ENCODE assay signal across 8 cellular contexts in the genomic region with DNA sequence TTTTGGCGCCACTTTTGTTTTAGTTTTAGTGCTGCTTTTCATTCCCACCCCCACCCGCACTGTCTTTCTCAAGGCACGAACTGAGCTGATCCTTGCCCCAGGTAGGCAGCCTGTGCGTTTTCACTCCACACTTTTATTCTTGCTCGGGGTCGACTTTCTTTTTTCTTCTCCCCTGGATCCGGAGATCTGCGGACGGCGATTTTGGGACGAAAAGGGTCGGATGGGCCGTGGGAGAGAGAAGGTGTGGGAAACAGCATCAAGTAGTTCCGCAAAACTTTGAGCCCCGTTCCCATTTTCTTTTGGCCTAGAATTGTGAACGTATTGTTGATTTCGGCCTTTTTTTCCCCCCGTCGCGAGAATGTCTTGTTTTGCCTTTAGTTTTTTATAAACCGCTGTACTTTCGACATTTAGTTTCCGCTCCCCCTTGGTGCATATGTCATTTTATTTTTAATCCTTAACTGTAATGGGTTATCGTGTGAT. TPM values are rescaled to one million over a fixed set of nuclear protein-coding genes. Genes with fewer than 3 reads are reported as not detected.
A peak's percentile ranks its signal among the peaks of the same experiment; 100 is the strongest.
DNase-seq lines count a peak whose midpoint lies in the region; ATAC-seq and TF ChIP-seq lines count a peak whose summit lies in the region.

No MANE protein-coding gene starts in this region.

- H3K9me3 ChIP-seq in cardiac muscle cell (ENCODE audit: low read depth) = no peaks in the 10 kb centered on the region
- no peaks in the 10 kb centered on the region for H3K9me3 ChIP-seq in SU-DHL-6 (ENCODE audit: insufficient read depth, low read length)
- no peaks in the 10 kb centered on the region for H3K9me3 ChIP-seq in esophagus squamous epithelium
- H3K9me3 ChIP-seq in parathyroid adenoma (ENCODE audit: control insufficient read depth, low read length) = no peaks in the 10 kb centered on the region

- H2AFZ ChIP-seq in SU-DHL-6 (ENCODE audit: low read depth, low read length, severe bottlenecking) (no peak overlapping the region), parathyroid adenoma (peak overlapping the region; percentile 92)

- H4K20me1 ChIP-seq in SU-DHL-6 (ENCODE audit: low read depth, low read length) = peaks cover 8% of the 10 kb centered on the region; the same call in 1 of the 2 replicates

- peaks cover 10% of the 10 kb centered on the region; the same call in 1 of the 2 replicates for H3F3A ChIP-seq in SU-DHL-6 (ENCODE audit: insufficient read depth)

- H3K4me1 ChIP-seq in cardiac muscle cell (ENCODE audit: low read depth) = peaks cover 13% of the 10 kb centered on the region
- H3K4me1 ChIP-seq in esophagus squamous epithelium = peaks cover 0 to 34% (median 0%) of the 10 kb centered on the region in 3 donors
- H3K4me1 ChIP-seq in parathyroid adenoma = no peaks in the 10 kb centered on the region

- DNase-seq in cardiac muscle cell (ENCODE audit: low read depth in 1 of 2, low spot score in 1 of 2) (peak in 1 of 2 donors; percentile 7), Right ventricle myocardium inferior (ENCODE audit: missing footprints) (no peak), esophagus squamous epithelium (lab: John Stamatoyannopoulos, UW) (no peak), NCI-H2081 (lab: John Stamatoyannopoulos, UW) (no peak), NCI-H524 (lab: John Stamatoyannopoulos, UW) (no peak), GM13976 (ENCODE audit: low spot score) (no peak)

- peak overlapping the region; percentile 100 for H3K27ac ChIP-seq in cardiac muscle cell
- H3K27ac ChIP-seq in SU-DHL-6 (ENCODE audit: low read depth, low read length) = peak overlapping the region; percentile 93
- peak overlapping the region; percentile 96 to 99 (median 98) for H3K27ac ChIP-seq in esophagus squamous epithelium
- peak overlapping the region; percentile 99 for H3K27ac ChIP-seq in parathyroid adenoma

- no peak for ATAC-seq in Right ventricle myocardium inferior

- no peaks in the 10 kb centered on the region for H3K36me3 ChIP-seq in cardiac muscle cell
- no peaks in the 10 kb centered on the region for H3K36me3 ChIP-seq in SU-DHL-6 (ENCODE audit: low read length)
- H3K36me3 ChIP-seq in esophagus squamous epithelium = no peaks in the 10 kb centered on the region
- H3K36me3 ChIP-seq in parathyroid adenoma (ENCODE audit: control insufficient read depth, insufficient read depth, low read length) = no peaks in the 10 kb centered on the region

- H3K79me2 ChIP-seq in SU-DHL-6 (ENCODE audit: insufficient read depth, low read length) = peaks cover 64% of the 10 kb centered on the region
- peaks cover 15% of the 10 kb centered on the region for H3K79me2 ChIP-seq in parathyroid adenoma

- no peak for TF ChIP-seq POLR2A in esophagus squamous epithelium (IDR thresholded peaks at IDR 0.05)

- in situ Hi-C loops in GM13976 (cut with MboI; ENCODE audit: low sequenced_read_pairs, unreplicated experiment) = no loop called here

- WGBS in esophagus squamous epithelium, 2 donors = 0 to 35% methylated on average over 14 to 24 of the region's 24 CpGs

- H3K27me3 ChIP-seq in cardiac muscle cell = no peaks in the 10 kb centered on the region
- no peaks in the 10 kb centered on the region for H3K27me3 ChIP-seq in SU-DHL-6 (ENCODE audit: low read length)
- no peaks in the 10 kb centered on the region for H3K27me3 ChIP-seq in esophagus squamous epithelium
- no peaks in the 10 kb centered on the region for H3K27me3 ChIP-seq in parathyroid adenoma (ENCODE audit: control insufficient read depth, insufficient read depth, low read length)

- H3K9me2 ChIP-seq in SU-DHL-6 (replicated peaks; ENCODE audit: insufficient read depth, low read length) = no peaks in the 10 kb centered on the region

- intact Hi-C loops in Right ventricle myocardium inferior (cut with DNase I) = loop anchor here (5.0 to 10.0 kb wide), 2 partner anchors 53 to 100 kb away; a partner anchor contains a TSS
- intact Hi-C loops in esophagus squamous epithelium (cut with DNase I) = no loop called here

- no peak for TF ChIP-seq CTCF in cardiac muscle cell (IDR thresholded peaks at IDR 0.05; ENCODE audit: low read depth, low read length)
- no peak for TF ChIP-seq CTCF in SU-DHL-6 (IDR thresholded peaks at IDR 0.05; ENCODE audit: insufficient read depth, low read length, poor library complexity, severe bottlenecking)
- no peak for TF ChIP-seq CTCF in esophagus squamous epithelium (IDR thresholded peaks at IDR 0.05)
- TF ChIP-seq CTCF in parathyroid adenoma (IDR thresholded peaks at IDR 0.05) = no peak
- no peak for TF ChIP-seq CTCF in GM13976 (IDR thresholded peaks at IDR 0.05; ENCODE audit: borderline replicate concordance, control extremely low read depth, extremely low read depth, insufficient read depth, missing control alignments)

- peak overlapping the region; percentile 99 for H3K9ac ChIP-seq in SU-DHL-6 (ENCODE audit: low read length)
- peak overlapping the region; percentile 3 for H3K9ac ChIP-seq in parathyroid adenoma

- H3K4me2 ChIP-seq in SU-DHL-6 (ENCODE audit: low read depth, low read length, poor library complexity, severe bottlenecking) (peak overlapping the region; percentile 99), parathyroid adenoma (ENCODE audit: low read length) (peak overlapping the region; percentile 79)

- H3K4me3 ChIP-seq in cardiac muscle cell (peak overlapping the region; percentile 48), SU-DHL-6 (ENCODE audit: insufficient read depth, low read length, poor library complexity, severe bottlenecking) (peak overlapping the region; percentile 89), esophagus squamous epithelium (peak overlapping the region; percentile 68 to 81 (median 76)), parathyroid adenoma (ENCODE audit: low read depth, low read length) (peak overlapping the region; percentile 84)

RNA-seq across cellular contexts. Expression of a gene that starts 0.5 kb away (rescaled TPM):
- total RNA-seq in cardiac muscle cell (43.8 and 70.6 TPM in 2 replicates), Right ventricle myocardium inferior (32.9 TPM), esophagus squamous epithelium (10 to 100 TPM; 22.6 to 78.0 (median 50.7) TPM)
- polyA plus RNA-seq in cardiac muscle cell = 18.2 and 25.3 TPM in 2 replicates
